In genomic region chr7:43926193-43927043, GRCh38 we compare ENCODE assay signal across 8 cellular contexts. TPM values are rescaled to one million over a fixed set of nuclear protein-coding genes. Genes with fewer than 3 reads are reported as not detected.
DNase-seq lines count a peak whose midpoint lies in the region; ATAC-seq and TF ChIP-seq lines count a peak whose summit lies in the region.

Gene UBE2D4, plus strand, starts transcription at chr7:43926436. Its CDS starts 97 bp downstream, at chr7:43926533.

- peak within 1 kb of the TSS; percentile 88 for H3K4me2 ChIP-seq in trophoblast cell (ENCODE audit: low read length)

- H2BK120ac ChIP-seq in trophoblast cell (ENCODE audit: insufficient read depth, low read length, poor library complexity): peak within 1 kb of the TSS; percentile 31

- H3K4ac ChIP-seq in trophoblast cell (ENCODE audit: low read depth, low read length): no peak within 1 kb of the TSS

- H3K18ac ChIP-seq in trophoblast cell (ENCODE audit: low read length): peak within 1 kb of the TSS; percentile 20

- H3K79me2 ChIP-seq in trophoblast cell (ENCODE audit: control insufficient read depth, insufficient read depth, low read length, poor library complexity): peaks cover 2% of the 10 kb centered on the region

- intact Hi-C loops in Right ventricle myocardium superior (cut with DNase I) (no loop called here), transverse colon (cut with DNase I; ENCODE audit: low total_unique reads) (no loop called here)

- no peak within 1 kb of the TSS for H3K23ac ChIP-seq in trophoblast cell (ENCODE audit: low read length)

- H3K4me1 Mint-ChIP-seq in activated naive CD8-positive, alpha-beta T cell treated with anti-CD3 and anti-CD28 coated beads, Interleukin-2, amount 10 ng/mL, durations not matched to agents 7 days and 5 days: peaks cover 19% of the 10 kb centered on the region

- peak within 1 kb of the TSS; percentile 68 for H4K12ac ChIP-seq in trophoblast cell (ENCODE audit: low read depth, low read length)

- H3K9ac ChIP-seq in trophoblast cell (ENCODE audit: low read length): peak within 1 kb of the TSS; percentile 59

- H3K27ac ChIP-seq in trophoblast cell (ENCODE audit: low read depth, low read length): peak within 1 kb of the TSS; percentile 30
- peak within 1 kb of the TSS; percentile 93 to 97 (median 95) for H3K27ac ChIP-seq in transverse colon

- H3K9me3 Mint-ChIP-seq in activated naive CD8-positive, alpha-beta T cell treated with anti-CD3 and anti-CD28 coated beads, Interleukin-2, amount 10 ng/mL, durations not matched to agents 7 days and 5 days: no peaks in the 10 kb centered on the region

- no CpG with 5 or more reads among the region's 79 CpGs for WGBS in trophoblast cell (ENCODE audit: extremely low coverage, insufficient coverage, insufficient read length)
- 1 to 3% methylated on average over 4 to 41 of the region's 79 CpGs for WGBS in transverse colon (ENCODE audit: low coverage in 1 of 2), 2 donors

- peaks cover 2% of the 10 kb centered on the region for H3K79me1 ChIP-seq in trophoblast cell (ENCODE audit: low read length)

- H4K8ac ChIP-seq in trophoblast cell (ENCODE audit: low read depth, low read length): peak within 1 kb of the TSS; percentile 78

- H3K4me1 ChIP-seq in trophoblast cell (ENCODE audit: control insufficient read depth in 1 of 2, insufficient read depth in 2 of 2, low read length in 2 of 2) (peaks cover 4% of the 10 kb centered on the region in 2 experiments), transverse colon (peaks cover 0 to 20% (median 13%) of the 10 kb centered on the region in 4 donors)

- 0 out of 2 replicates have a peak, but pooled peaks have one; percentile 17 for TF ChIP-seq CTCF in GM12874 (IDR thresholded peaks at IDR 0.05; ENCODE audit: insufficient read depth, low read depth, low read length)
- TF ChIP-seq CTCF in transverse colon (IDR thresholded peaks at IDR 0.05): peak in 1 of 5 experiments; percentile 12

- peak; percentile 90 for DNase-seq in NCI-H1092 (lab: John Stamatoyannopoulos, UW)
- peak; percentile 39 to 78 for DNase-seq in SW 1271 (lab: John Stamatoyannopoulos, UW)
- peak; percentile 92 for DNase-seq in activated naive CD8-positive, alpha-beta T cell treated with anti-CD3 and anti-CD28 coated beads, Interleukin-2, amount 10 ng/mL, durations not matched to agents 7 days and 5 days
- DNase-seq in Right ventricle myocardium superior: peak; percentile 93
- peak; percentile 86 to 90 for DNase-seq in trophoblast cell
- peak; percentile 95 for DNase-seq in transverse colon

- in situ Hi-C loops in transverse colon (cut with MboI; ENCODE audit: low pct_ligation_motif_present in 1 of 4, low pct_unique_long_range_greater_than_20kb in 1 of 4, low sequenced_read_pairs in 3 of 4): no loop called here

- peak; percentile 91 for ATAC-seq in HG02610 (IDR thresholded peaks at IDR 0.05; ENCODE audit: unreplicated experiment)
- peak; percentile 95 for ATAC-seq in activated naive CD8-positive, alpha-beta T cell treated with anti-CD3 and anti-CD28 coated beads, Interleukin-2, amount 10 ng/mL, durations not matched to agents 7 days and 5 days (ENCODE audit: low read depth)
- ATAC-seq in Right ventricle myocardium superior (ENCODE audit: poor library complexity): peak; percentile 98

- H3K36me3 Mint-ChIP-seq in activated naive CD8-positive, alpha-beta T cell treated with anti-CD3 and anti-CD28 coated beads, Interleukin-2, amount 10 ng/mL, durations not matched to agents 7 days and 5 days: peaks cover 6% of the 10 kb centered on the region

- H2AFZ ChIP-seq in trophoblast cell (ENCODE audit: insufficient read depth, low read length, poor library complexity): peak within 1 kb of the TSS; percentile 89

- no peaks in the 10 kb centered on the region for H3K36me3 ChIP-seq in trophoblast cell (ENCODE audit: control insufficient read depth in 1 of 2, insufficient read depth in 2 of 2, low read length in 2 of 2)
- H3K36me3 ChIP-seq in transverse colon: no peaks in the 10 kb centered on the region

- H3K27ac Mint-ChIP-seq in activated naive CD8-positive, alpha-beta T cell treated with anti-CD3 and anti-CD28 coated beads, Interleukin-2, amount 10 ng/mL, durations not matched to agents 7 days and 5 days: peak within 1 kb of the TSS; percentile 93

- H2BK5ac ChIP-seq in trophoblast cell (ENCODE audit: low read depth, low read length, poor library complexity): no peak within 1 kb of the TSS

- H3K4me3 Mint-ChIP-seq in activated naive CD8-positive, alpha-beta T cell treated with anti-CD3 and anti-CD28 coated beads, Interleukin-2, amount 10 ng/mL, durations not matched to agents 7 days and 5 days: peak within 1 kb of the TSS; percentile 91

- H4K91ac ChIP-seq in trophoblast cell (ENCODE audit: low read depth, low read length): peak within 1 kb of the TSS; percentile 31

- no peak within 1 kb of the TSS for H2AK5ac ChIP-seq in trophoblast cell (ENCODE audit: low read length)

- H3K27me3 Mint-ChIP-seq in activated naive CD8-positive, alpha-beta T cell treated with anti-CD3 and anti-CD28 coated beads, Interleukin-2, amount 10 ng/mL, durations not matched to agents 7 days and 5 days: no peaks in the 10 kb centered on the region

- H3K27me3 ChIP-seq in trophoblast cell (ENCODE audit: insufficient read depth, low read length): no peaks in the 10 kb centered on the region
- no peaks in the 10 kb centered on the region for H3K27me3 ChIP-seq in transverse colon

- peak within 1 kb of the TSS; percentile 75 for H3K4me3 ChIP-seq in trophoblast cell (ENCODE audit: low read depth, low read length)
- peak within 1 kb of the TSS; percentile 43 to 61 (median 54) for H3K4me3 ChIP-seq in transverse colon

- POLR2A ChIA-PET in activated naive CD8-positive, alpha-beta T cell treated with anti-CD3 and anti-CD28 coated beads, Interleukin-2, amount 10 ng/mL, durations not matched to agents 7 days and 5 days (lab: Charles Lee): interaction anchor here (0.5 to 1.6 kb wide), 8 partner anchors 8 to 995 kb away, joined by 3 to 8 read pairs (median 4); partner anchors contain the start of genes MRPS24, PSMA2 and URGCP

- peak; percentile 98 for TF ChIP-seq POLR2A in transverse colon (IDR thresholded peaks at IDR 0.05)

- H2BK12ac ChIP-seq in trophoblast cell (ENCODE audit: low read length): no peak within 1 kb of the TSS

- TF ChIP-seq EP300 in transverse colon (IDR thresholded peaks at IDR 0.05; ENCODE audit: low read depth): no peak

- H3K9me3 ChIP-seq in trophoblast cell (ENCODE audit: insufficient read depth, low read depth, low read length) (peaks cover 2% of the 10 kb centered on the region), transverse colon (no peaks in the 10 kb centered on the region)

- H3K14ac ChIP-seq in trophoblast cell (ENCODE audit: low read length): peak within 1 kb of the TSS; percentile 18

RNA-seq across cellular contexts. Expression of gene UBE2D4, which starts in this region (rescaled TPM):
- total RNA-seq in activated naive CD8-positive, alpha-beta T cell treated with anti-CD3 and anti-CD28 coated beads, Interleukin-2, amount 10 ng/mL, durations not matched to agents 7 days and 5 days: 1 to 10 TPM; 6.2 to 7.5 TPM
- 44.6 TPM for total RNA-seq in Right ventricle myocardium superior
- 3.4 TPM in 2 replicates for polyA plus RNA-seq in trophoblast cell (2013)
- 10 to 100 TPM; 13.3 to 55.7 (median 15.5) TPM for total RNA-seq in transverse colon

Comparison
In these comparisons a context has a peak if more than half of its experiments do, and no peak if none do; other contexts are left out.
1. Peak in every context shown above with its lines: DNase-seq, ATAC-seq, H3K4me3 ChIP-seq and H3K27ac ChIP-seq.